14 cellular contexts compared by ENCODE assay signal in genomic region chr20:60589624-60590023, GRCh38.
DNase-seq lines count a peak whose midpoint lies in the region; TF ChIP-seq lines count a peak whose summit lies in the region.
"Had no signal": no experiment of that assay in that cellular context is flagged by ENCODE, and none has a peak within 500 bp of the region (broad histone marks: within the 10 kb centered on the region; RNA-seq: fewer than 3 reads in every experiment).

No MANE protein-coding gene starts in this region.

- no peak overlapping the region for H3K27ac ChIP-seq in endodermal cell (ENCODE audit: low read depth, low read length)
- no peak overlapping the region for H3K27ac ChIP-seq in right atrium auricular region
- H3K27ac ChIP-seq: tibial artery had no signal

- H3K27me3 ChIP-seq in endodermal cell (ENCODE audit: control insufficient read depth, insufficient read depth, low read length, poor library complexity, severe bottlenecking) = no peaks in the 10 kb centered on the region
- H3K27me3 ChIP-seq in right atrium auricular region = no peaks in the 10 kb centered on the region
- H3K27me3 ChIP-seq: tibial artery had no signal

- H3K4me3 ChIP-seq in NB4 (ENCODE audit: low read depth, low read length) (no peak overlapping the region), endodermal cell (ENCODE audit: low read length) (no peak overlapping the region), retinal pigment epithelial cell (ENCODE audit: low read length) (no peak overlapping the region), right atrium auricular region (no peak overlapping the region)
- H3K4me3 ChIP-seq: tibial artery had no signal

- H3K4me1 Mint-ChIP-seq in endodermal cell = no peaks in the 10 kb centered on the region
- H3K4me1 Mint-ChIP-seq: activated naive CD4-positive, alpha-beta T cell treated with anti-CD3 and anti-CD28 coated beads, Interleukin-2, amount 50 U/mL, for 24 hours had no signal

- DNase-seq in NOMO-1 treated with DMSO at 0.1 percent for 48 hours (lab: John Stamatoyannopoulos, UW; ENCODE audit: unreplicated experiment) = peak; percentile 31
- DNase-seq in NOMO-1 treated with dmso at 0.1 percent for 144 hours (lab: John Stamatoyannopoulos, UW; ENCODE audit: unreplicated experiment) = no peak
- DNase-seq in NB4 (ENCODE audit: low read depth) = peak; percentile 61
- DNase-seq in endodermal cell = peak; percentile 82
- DNase-seq in retinal pigment epithelial cell (ENCODE audit: low read depth) = peak; percentile 12
- DNase-seq in NCI-H187 treated with DMSO at 0.1 percent for 48 hours (lab: John Stamatoyannopoulos, UW) = no peak
- DNase-seq in NCI-H526 treated with DMSO at 0.1 percent for 48 hours (lab: John Stamatoyannopoulos, UW) = no peak
- no peak for DNase-seq in right atrium auricular region (ENCODE audit: low spot score)
- DNase-seq: central memory CD4-positive, alpha-beta T cell; hippocampal formation; NCI-H2171 treated with DMSO at 0.1 percent for 48 hours; stimulated activated CD8-positive, alpha-beta memory T cell treated with anti-CD3 and anti-CD28 coated beads, Interleukin-4, amount 100 ng/mL, for 48 hours; tibial artery had no signal

- no peaks in the 10 kb centered on the region for H3K27me3 Mint-ChIP-seq in endodermal cell (ENCODE audit: insufficient read depth)
- H3K27me3 Mint-ChIP-seq: activated naive CD4-positive, alpha-beta T cell treated with anti-CD3 and anti-CD28 coated beads, Interleukin-2, amount 50 U/mL, for 24 hours had no signal

- H3K9me3 ChIP-seq in endodermal cell (ENCODE audit: control insufficient read depth, low read length) (no peaks in the 10 kb centered on the region), right atrium auricular region (no peaks in the 10 kb centered on the region)
- H3K9me3 ChIP-seq: tibial artery had no signal

- WGBS in endodermal cell (ENCODE audit: insufficient coverage in 1 of 2, insufficient read length in 1 of 2), 2 experiments = 18 to 19% methylated on average over 1 to 3 of the region's 3 CpGs

- H3K4me1 ChIP-seq in endodermal cell (ENCODE audit: control insufficient read depth, insufficient read depth, low read length) (no peaks in the 10 kb centered on the region), right atrium auricular region (no peaks in the 10 kb centered on the region)
- H3K4me1 ChIP-seq: tibial artery had no signal

- H3K4me3 Mint-ChIP-seq in endodermal cell = no peak overlapping the region
- H3K4me3 Mint-ChIP-seq: activated naive CD4-positive, alpha-beta T cell treated with anti-CD3 and anti-CD28 coated beads, Interleukin-2, amount 50 U/mL, for 24 hours had no signal

- H3K9me3 Mint-ChIP-seq in endodermal cell = no peaks in the 10 kb centered on the region
- H3K9me3 Mint-ChIP-seq: activated naive CD4-positive, alpha-beta T cell treated with anti-CD3 and anti-CD28 coated beads, Interleukin-2, amount 50 U/mL, for 24 hours had no signal

- H3K27ac Mint-ChIP-seq in endodermal cell = no peak overlapping the region
- H3K27ac Mint-ChIP-seq: activated naive CD4-positive, alpha-beta T cell treated with anti-CD3 and anti-CD28 coated beads, Interleukin-2, amount 50 U/mL, for 24 hours had no signal

- no peak overlapping the region for H3K9ac ChIP-seq in endodermal cell (ENCODE audit: extremely low read depth, low read length, poor library complexity, severe bottlenecking)

- H3K36me3 Mint-ChIP-seq in endodermal cell (ENCODE audit: low read depth) = no peaks in the 10 kb centered on the region
- H3K36me3 Mint-ChIP-seq: activated naive CD4-positive, alpha-beta T cell treated with anti-CD3 and anti-CD28 coated beads, Interleukin-2, amount 50 U/mL, for 24 hours had no signal

- H3K36me3 ChIP-seq in endodermal cell (ENCODE audit: control insufficient read depth, insufficient read depth, low read length) (no peaks in the 10 kb centered on the region), right atrium auricular region (no peaks in the 10 kb centered on the region)
- H3K36me3 ChIP-seq: tibial artery had no signal

- TF ChIP-seq POLR2A in NB4 (IDR thresholded peaks at IDR 0.05; ENCODE audit: extremely low read depth, insufficient read length) = no peak

- TF ChIP-seq CTCF in NB4 (IDR thresholded peaks at IDR 0.05; ENCODE audit: low read depth, low read length) (no peak), endodermal cell (conservative IDR thresholded peaks at IDR 0.05) (no peak), retinal pigment epithelial cell (conservative IDR thresholded peaks at IDR 0.05; ENCODE audit: low read depth, low read length) (no peak), right atrium auricular region (IDR thresholded peaks at IDR 0.05) (no peak)

Comparison
In these comparisons a context has a peak if more than half of its experiments do, and no peak if none do; other contexts are left out.
1. DNase-seq: peak in NOMO-1 treated with DMSO at 0.1 percent for 48 hours (single experiment), NB4 (single experiment), endodermal cell (single experiment) and retinal pigment epithelial cell (single experiment); none in NOMO-1 treated with dmso at 0.1 percent for 144 hours (single experiment), NCI-H187 treated with DMSO at 0.1 percent for 48 hours (single experiment), NCI-H526 treated with DMSO at 0.1 percent for 48 hours (single experiment) and right atrium auricular region (single experiment).